Comparison of ENCODE assay signal across 7 cellular contexts in the genomic region with DNA sequence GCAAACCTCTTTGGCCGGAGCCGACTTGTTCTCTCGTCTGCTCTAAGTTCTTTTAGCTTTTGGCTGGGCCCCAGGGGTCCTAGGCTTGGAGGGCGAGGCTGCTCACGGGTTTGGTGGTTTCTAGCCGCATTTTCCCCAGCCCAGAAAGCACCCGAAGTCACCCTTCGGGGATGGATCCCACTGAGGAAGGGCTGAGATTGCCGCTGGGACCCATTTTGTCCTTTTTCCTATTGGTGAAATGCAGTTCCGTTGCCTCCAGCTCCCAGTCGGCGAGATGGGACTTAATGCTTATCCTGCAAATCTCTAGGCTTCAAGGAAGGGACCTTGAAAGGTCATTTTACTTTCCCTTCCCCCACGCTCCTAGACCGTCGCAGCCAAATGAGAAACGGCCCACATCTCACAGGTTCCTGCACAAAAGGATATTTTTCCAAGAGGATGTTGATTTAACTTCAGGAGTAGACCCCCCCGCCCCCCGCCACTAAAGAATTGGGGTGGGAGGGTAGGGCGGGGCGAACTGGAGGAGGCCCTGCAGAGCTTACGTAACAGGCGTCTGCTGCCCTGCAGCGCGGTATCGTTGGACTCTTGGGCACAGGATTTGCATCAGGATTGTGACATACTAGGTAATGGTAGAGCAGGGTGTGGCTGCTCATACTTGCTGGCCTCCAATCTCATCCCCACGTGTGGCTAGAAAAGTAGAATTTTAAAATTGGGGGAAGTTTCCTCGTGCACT. TPM values are rescaled to one million over a fixed set of nuclear protein-coding genes. Genes with fewer than 3 reads are reported as not detected.
A peak's percentile ranks its signal among the peaks of the same experiment; 100 is the strongest.
DNase-seq lines count a peak whose midpoint lies in the region; ATAC-seq, FAIRE-seq and TF ChIP-seq lines count a peak whose summit lies in the region.

No MANE protein-coding gene starts in this region.

- H3K4me1 ChIP-seq in OCI-LY7 (ENCODE audit: insufficient read depth, low read length, poor library complexity, severe bottlenecking) = peaks cover 55% of the 10 kb centered on the region
- H3K4me1 ChIP-seq in adipocyte (ENCODE audit: control insufficient read depth, insufficient read depth, low read length) = peaks cover 34% of the 10 kb centered on the region
- H3K4me1 ChIP-seq in trophoblast cell (ENCODE audit: control insufficient read depth in 1 of 2, insufficient read depth in 2 of 2, low read length in 2 of 2) = peaks cover 0 to 9% of the 10 kb centered on the region in 2 experiments

- H3K4me3 ChIP-seq in OCI-LY7 (ENCODE audit: low read depth, low read length, poor library complexity, severe bottlenecking) (peak overlapping the region; percentile 100), adipocyte (ENCODE audit: low read length) (peak overlapping the region; percentile 94), trophoblast cell (ENCODE audit: low read depth, low read length) (peak overlapping the region; percentile 87)

- H4K8ac ChIP-seq in trophoblast cell (ENCODE audit: low read depth, low read length) = peak overlapping the region; percentile 80

- intact Hi-C loops in OCI-LY7 (cut with micrococcal nuclease; ENCODE audit: unreplicated experiment) = loop anchor here (5.0 to 10.0 kb wide), 3 partner anchors 192 to 1040 kb away; partner anchors contain the start of genes ATP7A, CYSLTR1 and GPR174
- intact Hi-C loops in Right ventricle myocardium superior (cut with DNase I) = loop anchor here (10.0 kb wide), 1 partner anchor 200 kb away; no protein-coding TSS in a partner anchor

- H2AK5ac ChIP-seq in trophoblast cell (ENCODE audit: low read length) = peak overlapping the region; percentile 94

- BruUV-seq in OCI-LY7 (replicated peaks; lab: Mats Ljungman, UMichigan) = no TSS peak

- H3K4ac ChIP-seq in trophoblast cell (ENCODE audit: low read depth, low read length) = peak overlapping the region; percentile 81

- CTCF ChIA-PET in OCI-LY7 (lab: Charles Lee; ENCODE audit: unreplicated experiment) = no interaction called here

- H3K36me3 ChIP-seq in OCI-LY7 (ENCODE audit: insufficient read depth, low read length) = peaks cover 48% of the 10 kb centered on the region
- peaks cover 4% of the 10 kb centered on the region for H3K36me3 ChIP-seq in adipocyte (ENCODE audit: control insufficient read depth, insufficient read depth, low read length, severe bottlenecking)
- H3K36me3 ChIP-seq in trophoblast cell (ENCODE audit: control insufficient read depth in 1 of 2, insufficient read depth in 2 of 2, low read length in 2 of 2) = peaks cover 0 to 2% of the 10 kb centered on the region in 2 experiments

- H3K79me2 ChIP-seq in OCI-LY7 (ENCODE audit: insufficient read depth, low read depth, low read length) (peaks cover 55% of the 10 kb centered on the region), trophoblast cell (ENCODE audit: control insufficient read depth, insufficient read depth, low read length, poor library complexity) (peaks cover 14% of the 10 kb centered on the region)

- H3K27ac ChIP-seq in OCI-LY7 (ENCODE audit: low read depth, low read length, poor library complexity, severe bottlenecking) = peak overlapping the region; percentile 82
- H3K27ac ChIP-seq in trophoblast cell (ENCODE audit: low read depth, low read length) = peak overlapping the region; percentile 78

- TF ChIP-seq CTCF in OCI-LY7 (conservative IDR thresholded peaks at IDR 0.05; ENCODE audit: low read length) (no peak), D721Med (IDR thresholded peaks at IDR 0.05; ENCODE audit: insufficient read depth, missing control alignments) (no peak)

- WGBS in trophoblast cell (ENCODE audit: extremely low coverage, insufficient coverage, insufficient read length) = no CpG with 5 or more reads among the region's 27 CpGs

- H2AFZ ChIP-seq in OCI-LY7 (ENCODE audit: low read length) (0 out of 2 replicates have a peak overlapping the region, but pooled peaks have one; percentile 10), trophoblast cell (ENCODE audit: insufficient read depth, low read length, poor library complexity) (peak overlapping the region; percentile 38)

- H3K14ac ChIP-seq in trophoblast cell (ENCODE audit: low read length) = peak overlapping the region; percentile 90

- POLR2A ChIA-PET in OCI-LY7 (lab: Charles Lee) = interaction anchor here (0.6 to 1.2 kb wide), 4 partner anchors 13 to 332 kb away, joined by 3 to 4 read pairs (median 4); no protein-coding TSS in a partner anchor

- H3K4me2 ChIP-seq in OCI-LY7 (ENCODE audit: low read length) (peak overlapping the region; percentile 98), trophoblast cell (ENCODE audit: low read length) (peak overlapping the region; percentile 83)

- peak overlapping the region; percentile 85 for H4K12ac ChIP-seq in trophoblast cell (ENCODE audit: low read depth, low read length)

- peaks cover 9% of the 10 kb centered on the region for H3K79me1 ChIP-seq in trophoblast cell (ENCODE audit: low read length)

- H2BK120ac ChIP-seq in trophoblast cell (ENCODE audit: insufficient read depth, low read length, poor library complexity) = peak overlapping the region; percentile 81

- H3K9ac ChIP-seq in adipocyte (ENCODE audit: low read length) (peak overlapping the region; percentile 98), trophoblast cell (ENCODE audit: low read length) (peak overlapping the region; percentile 91)

- no peak for FAIRE-seq in D721Med (lab: Jason Lieb, UNC)

- H4K20me1 ChIP-seq in OCI-LY7 (ENCODE audit: insufficient read depth, low read length) = peaks cover 48% of the 10 kb centered on the region

- 0 out of 2 replicates have a peak, but pooled peaks cover 3% of the 10 kb centered on the region for H3K9me3 ChIP-seq in OCI-LY7 (ENCODE audit: low read length)
- no peaks in the 10 kb centered on the region for H3K9me3 ChIP-seq in adipocyte (ENCODE audit: control insufficient read depth, low read length)
- no peaks in the 10 kb centered on the region for H3K9me3 ChIP-seq in trophoblast cell (ENCODE audit: insufficient read depth, low read depth, low read length)

- no peak overlapping the region for H2BK12ac ChIP-seq in trophoblast cell (ENCODE audit: low read length)

- peak overlapping the region; percentile 76 for H2BK5ac ChIP-seq in trophoblast cell (ENCODE audit: low read depth, low read length, poor library complexity)

- H3K18ac ChIP-seq in trophoblast cell (ENCODE audit: low read length) = peak overlapping the region; percentile 75

- peak; percentile 56 for DNase-seq in OCI-LY7 (ENCODE audit: low spot score)
- DNase-seq in adipocyte (ENCODE audit: low read depth) = peak; percentile 77
- peak; percentile 58 for DNase-seq in Right ventricle myocardium superior
- DNase-seq in trophoblast cell = peak; percentile 6 to 55
- no peak for DNase-seq in D721Med (ENCODE audit: insufficient read length, low spot score)

- no peak overlapping the region for H3K23ac ChIP-seq in trophoblast cell (ENCODE audit: low read length)

- no peaks in the 10 kb centered on the region for H3K9me2 ChIP-seq in OCI-LY7 (ENCODE audit: insufficient read depth, low read length)

- H4K91ac ChIP-seq in trophoblast cell (ENCODE audit: low read depth, low read length) = peak overlapping the region; percentile 79

- H3K27me3 ChIP-seq in adipocyte (replicated peaks; ENCODE audit: control insufficient read depth, insufficient read depth, low read length) (no peaks in the 10 kb centered on the region), trophoblast cell (ENCODE audit: insufficient read depth, low read length) (no peaks in the 10 kb centered on the region)

- ATAC-seq in GM18502 (IDR thresholded peaks at IDR 0.05; ENCODE audit: poor library complexity, unreplicated experiment) (peak; percentile 37), HG03354 (IDR thresholded peaks at IDR 0.05; ENCODE audit: poor library complexity, severe bottlenecking, unreplicated experiment) (peak; percentile 33), Right ventricle myocardium superior (ENCODE audit: poor library complexity) (peak; percentile 72)

RNA-seq across cellular contexts. Expression of gene PGK1, which starts 0.6 kb away (rescaled TPM):
- total RNA-seq in OCI-LY7 (2014; rRNA removed; shearing (Covaris generic)) = 164 and 179 TPM in 2 replicates
- 293 and 433 TPM in 2 replicates for total RNA-seq in OCI-LY7 (2022)
- total RNA-seq in Right ventricle myocardium superior = 407 TPM
- 182 and 184 TPM in 2 replicates for polyA plus RNA-seq in trophoblast cell (2013)

RNA-seq across cellular contexts. Expression of gene TAF9B, which starts 34.8 kb away (rescaled TPM):
- total RNA-seq in OCI-LY7 (2014; rRNA removed; shearing (Covaris generic)) = 2.0 and 2.4 TPM in 2 replicates
- total RNA-seq in OCI-LY7 (2022) (0.92 and 0.93 TPM in 2 replicates), Right ventricle myocardium superior (16.3 TPM)
- polyA plus RNA-seq in trophoblast cell (2013) = 13.3 and 15.6 TPM in 2 replicates
